Comparison of ENCODE assay signal across 8 cellular contexts in the genomic region with DNA sequence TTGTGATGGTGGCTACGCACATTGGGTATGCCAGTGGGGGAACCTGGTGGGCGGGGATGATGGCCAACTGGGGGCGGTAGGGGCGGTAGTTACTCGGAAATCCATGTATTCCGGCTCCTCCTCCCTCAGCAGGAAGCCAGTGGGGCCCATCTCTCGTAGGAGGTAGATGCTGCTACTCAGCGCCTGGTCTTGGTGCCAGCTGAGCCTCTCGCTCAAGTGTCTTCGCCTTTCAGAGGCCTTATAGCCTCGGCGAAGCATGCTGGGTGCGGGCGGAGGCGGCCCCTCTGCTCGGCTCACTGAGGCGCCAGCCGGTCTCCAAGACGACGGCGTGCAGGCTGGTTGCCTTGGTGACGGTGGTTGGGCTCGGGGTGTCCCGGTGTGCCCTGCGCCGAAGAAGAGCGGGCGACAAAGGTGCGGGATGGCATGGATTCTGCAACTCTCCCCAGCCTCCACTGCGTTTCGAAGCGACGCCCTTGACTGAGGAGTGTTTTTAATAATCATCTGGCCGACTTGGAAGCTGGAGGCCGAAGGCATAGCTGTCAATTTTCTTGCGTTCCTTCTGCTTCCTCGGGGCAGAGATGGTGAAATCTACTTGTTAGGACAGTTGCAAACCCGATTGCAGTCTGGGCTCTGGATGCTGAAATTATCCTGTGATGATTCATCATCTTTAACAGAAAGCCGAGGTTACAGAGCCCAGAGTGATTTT. TPM values are rescaled to one million over a fixed set of nuclear protein-coding genes. Genes with fewer than 3 reads are reported as not detected.
DNase-seq lines count a peak whose midpoint lies in the region; TF ChIP-seq lines count a peak whose summit lies in the region.

A gene with protein sequence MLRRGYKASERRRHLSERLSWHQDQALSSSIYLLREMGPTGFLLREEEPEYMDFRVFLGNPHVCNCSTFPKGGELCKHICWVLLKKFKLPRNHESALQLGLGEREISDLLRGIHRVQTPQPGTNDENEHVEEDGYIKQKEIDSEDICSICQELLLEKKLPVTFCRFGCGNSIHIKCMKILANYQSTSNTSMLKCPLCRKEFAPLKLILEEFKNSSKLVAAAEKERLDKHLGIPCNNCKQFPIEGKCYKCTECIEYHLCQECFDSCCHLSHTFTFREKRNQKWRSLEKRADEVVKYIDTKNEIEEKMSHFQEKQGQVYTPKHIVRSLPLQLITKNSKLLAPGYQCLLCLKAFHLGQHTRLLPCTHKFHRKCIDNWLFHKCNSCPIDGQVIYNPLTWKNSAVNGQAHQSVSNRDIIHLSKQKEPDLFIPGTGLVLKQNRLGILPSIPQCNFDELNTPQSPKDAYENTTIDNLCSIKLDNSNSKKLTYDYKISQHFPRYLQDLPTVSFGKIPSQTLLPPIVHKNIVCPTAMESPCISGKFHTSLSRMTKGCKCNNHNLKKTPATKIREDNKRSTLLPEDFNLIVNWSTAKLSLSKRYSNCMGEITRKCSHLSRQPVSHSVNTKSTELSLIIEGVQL (minus strand): TSS at position 298 of the 706 bp plus-strand sequence. CDS start 40 bp downstream, at position 258.

- H3K36me3 ChIP-seq in WERI-Rb-1 (no peaks in the 10 kb centered on the region), mesodermal cell (ENCODE audit: control insufficient read depth, insufficient read depth, low read length) (no peaks in the 10 kb centered on the region), stomach (no peaks in the 10 kb centered on the region)

- H3K9me3 ChIP-seq in WERI-Rb-1 (ENCODE audit: severe bottlenecking) (no peaks in the 10 kb centered on the region), mesodermal cell (ENCODE audit: control insufficient read depth, low read length) (no peaks in the 10 kb centered on the region), stomach (no peaks in the 10 kb centered on the region)

- H3K27ac ChIP-seq in WERI-Rb-1 (no peak within 1 kb of the TSS), mesodermal cell (ENCODE audit: low read depth, low read length, severe bottlenecking) (peak within 1 kb of the TSS; percentile 67), stomach (peak within 1 kb of the TSS in 1 of 5 donors; percentile 28)

- H3K4me3 ChIP-seq in WERI-Rb-1 (ENCODE audit: low read depth, low read length) (peak within 1 kb of the TSS; percentile 49), epithelial cell of proximal tubule (ENCODE audit: low read depth, low read length) (peak within 1 kb of the TSS; percentile 55), mesodermal cell (ENCODE audit: extremely low read depth, insufficient read depth, low read length, poor library complexity, severe bottlenecking) (peak within 1 kb of the TSS; percentile 42), stomach (peak within 1 kb of the TSS; percentile 37 to 48 (median 46))

- intact Hi-C loops in stomach (cut with DNase I; ENCODE audit: low total_unique reads), result no loop called here

- TF ChIP-seq POLR2A in stomach (IDR thresholded peaks at IDR 0.05), result no peak

- H3K4me1 ChIP-seq in mesodermal cell (ENCODE audit: control insufficient read depth, insufficient read depth, low read length, poor library complexity, severe bottlenecking) (no peaks in the 10 kb centered on the region), stomach (peaks cover 3 to 15% (median 9%) of the 10 kb centered on the region in 4 donors)

- H3K27me3 ChIP-seq in WERI-Rb-1 (ENCODE audit: insufficient read depth, low read depth, severe bottlenecking) (no peaks in the 10 kb centered on the region), stomach (no peaks in the 10 kb centered on the region)

- 7 to 13% methylated on average over 28 to 30 of the region's 39 CpGs for WGBS in mesodermal cell (ENCODE audit: insufficient coverage in 2 of 2), 2 experiments
- 2 to 7% (median 5%) methylated on average over 34 to 39 of the region's 39 CpGs for WGBS in stomach, 5 donors

- TF ChIP-seq EP300 in stomach (IDR thresholded peaks at IDR 0.05), result no peak

- peak; percentile 94 for DNase-seq in EH (ENCODE audit: low read depth)
- peak; percentile 85 for DNase-seq in HCEC 1CT
- DNase-seq in NCI-H1436 (lab: John Stamatoyannopoulos, UW), result peak; percentile 95
- DNase-seq in WERI-Rb-1, result peak; percentile 78
- DNase-seq in epithelial cell of proximal tubule (ENCODE audit: low read depth), result peak; percentile 10
- peak; percentile 62 for DNase-seq in stomach
- no peak for DNase-seq in GM19238 (ENCODE audit: insufficient read length, low spot score)

- TF ChIP-seq CTCF in WERI-Rb-1 (IDR thresholded peaks at IDR 0.05; ENCODE audit: low read depth, low read length), result no peak
- TF ChIP-seq CTCF in epithelial cell of proximal tubule (conservative IDR thresholded peaks at IDR 0.05; ENCODE audit: low read depth, low read length), result no peak
- no peak for TF ChIP-seq CTCF in stomach (IDR thresholded peaks at IDR 0.05)

RNA-seq across cellular contexts. Expression of the gene that starts here (rescaled TPM):
- total RNA-seq in epithelial cell of proximal tubule (not detected in 2 replicates), stomach (not detected)
- polyA plus RNA-seq in mesodermal cell (2013, experiment 1 of 2), result not detected
- polyA plus RNA-seq in mesodermal cell (2013, experiment 2 of 2), result not detected
- polyA plus RNA-seq in stomach, result not detected

Comparison
In these comparisons a context has a peak if more than half of its experiments do, and no peak if none do; other contexts are left out.
1. Peak in DNase-seq and H3K4me3 ChIP-seq in epithelial cell of proximal tubule; RNA of the gene not detected or under 1 TPM.
2. Peak in DNase-seq and H3K4me3 ChIP-seq in stomach; RNA of the gene not detected or under 1 TPM.